22 cellular contexts compared by ENCODE assay signal in genomic region chr7:23524473-23524872, GRCh38. TPM values are rescaled to one million over a fixed set of nuclear protein-coding genes. Genes with fewer than 3 reads are reported as not detected.
DNase-seq lines count a peak whose midpoint lies in the region; ATAC-seq and TF ChIP-seq lines count a peak whose summit lies in the region.
"Had no signal": no experiment of that assay in that cellular context is flagged by ENCODE, and none has a peak within 500 bp of the region (broad histone marks: within the 10 kb centered on the region; RNA-seq: fewer than 3 reads in every experiment).

No MANE protein-coding gene starts in this region.

- H2BK120ac ChIP-seq in trophoblast cell (ENCODE audit: insufficient read depth, low read length, poor library complexity) = no peak overlapping the region

- no peak overlapping the region for H4K8ac ChIP-seq in trophoblast cell (ENCODE audit: low read depth, low read length)

- H3K36me3 Mint-ChIP-seq in IgD-negative memory B cell = peaks cover 2% of the 10 kb centered on the region
- peaks cover 88% of the 10 kb centered on the region for H3K36me3 Mint-ChIP-seq in activated T-helper 17 cell treated with anti-CD3 and anti-CD28 coated beads, Interleukin-2, amount 50 U/mL, for 72 hours (ENCODE audit: low read depth)
- peaks cover 6% of the 10 kb centered on the region for H3K36me3 Mint-ChIP-seq in endothelial cell (ENCODE audit: low read depth, unreplicated experiment)

- no peak for ATAC-seq in activated T-helper 17 cell treated with anti-CD3 and anti-CD28 coated beads, Interleukin-2, amount 50 U/mL, for 72 hours (replicated peaks)
- ATAC-seq in HG02885 (IDR thresholded peaks at IDR 0.05; ENCODE audit: poor library complexity, unreplicated experiment) = no peak
- ATAC-seq: A549, psoas muscle had no signal

- H4K12ac ChIP-seq in trophoblast cell (ENCODE audit: low read depth, low read length) = no peak overlapping the region

- no peak overlapping the region for H3K27ac ChIP-seq in trophoblast cell (ENCODE audit: low read depth, low read length)
- H3K27ac ChIP-seq: A549, epithelial cell of prostate, Peyer's patch, psoas muscle, thoracic aorta had no signal

- H2AFZ ChIP-seq in trophoblast cell (ENCODE audit: insufficient read depth, low read length, poor library complexity) = no peak overlapping the region

- H3K4me3 Mint-ChIP-seq in IgD-negative memory B cell = peak overlapping the region in 2 of 4 donors; percentile 54 to 65
- H3K4me3 Mint-ChIP-seq in activated T-helper 17 cell treated with anti-CD3 and anti-CD28 coated beads, Interleukin-2, amount 50 U/mL, for 72 hours = peak overlapping the region; percentile 44
- H3K4me3 Mint-ChIP-seq in endothelial cell (ENCODE audit: unreplicated experiment) = no peak overlapping the region
- H3K4me3 Mint-ChIP-seq: dendritic cell treated with granulocyte-macrophage colony-stimulating factor and Interleukin-4, amounts not matched to agents 40 ng/mL and 50 ng/mL, for 4 days; nephron had no signal

- peak overlapping the region in 2 of 3 donors; percentile 44 to 83 for H3K27ac Mint-ChIP-seq in IgD-negative memory B cell
- H3K27ac Mint-ChIP-seq in activated T-helper 17 cell treated with anti-CD3 and anti-CD28 coated beads, Interleukin-2, amount 50 U/mL, for 72 hours = no peak overlapping the region
- H3K27ac Mint-ChIP-seq in endothelial cell (ENCODE audit: unreplicated experiment) = no peak overlapping the region
- H3K27ac Mint-ChIP-seq: dendritic cell treated with granulocyte-macrophage colony-stimulating factor and Interleukin-4, amounts not matched to agents 40 ng/mL and 50 ng/mL, for 4 days had no signal

- H3K9ac ChIP-seq in trophoblast cell (ENCODE audit: low read length) = no peak overlapping the region

- H3K4ac ChIP-seq in trophoblast cell (ENCODE audit: low read depth, low read length) = peak overlapping the region; percentile 46

- H3K23ac ChIP-seq in trophoblast cell (ENCODE audit: low read length) = no peak overlapping the region

- H2BK12ac ChIP-seq in trophoblast cell (ENCODE audit: low read length) = no peak overlapping the region

- no CpG with 5 or more reads among the region's 7 CpGs for WGBS in trophoblast cell (ENCODE audit: extremely low coverage, insufficient coverage, insufficient read length)

- H3K36me3 ChIP-seq in trophoblast cell (ENCODE audit: control insufficient read depth in 1 of 2, insufficient read depth in 2 of 2, low read length in 2 of 2) = peaks cover 13 to 14% of the 10 kb centered on the region in 2 experiments

- H3K18ac ChIP-seq in trophoblast cell (ENCODE audit: low read length) = no peak overlapping the region

- H3K79me1 ChIP-seq in trophoblast cell (ENCODE audit: low read length) = no peaks in the 10 kb centered on the region

- peaks cover 2 to 4% of the 10 kb centered on the region in 2 experiments for H3K4me1 ChIP-seq in trophoblast cell (ENCODE audit: control insufficient read depth in 1 of 2, insufficient read depth in 2 of 2, low read length in 2 of 2)

- H3K14ac ChIP-seq in trophoblast cell (ENCODE audit: low read length) = no peak overlapping the region

- no peaks in the 10 kb centered on the region for H3K9me3 ChIP-seq in trophoblast cell (ENCODE audit: insufficient read depth, low read depth, low read length)
- H3K9me3 ChIP-seq: A549, Peyer's patch, psoas muscle, thoracic aorta had no signal

- H4K91ac ChIP-seq in trophoblast cell (ENCODE audit: low read depth, low read length) = no peak overlapping the region

- H3K27me3 ChIP-seq in trophoblast cell (ENCODE audit: insufficient read depth, low read length) = no peaks in the 10 kb centered on the region
- H3K27me3 ChIP-seq: Peyer's patch had no signal

- peaks cover 47 to 58% (median 51%) of the 10 kb centered on the region in 3 donors for H3K4me1 Mint-ChIP-seq in IgD-negative memory B cell
- peaks cover 37% of the 10 kb centered on the region for H3K4me1 Mint-ChIP-seq in activated T-helper 17 cell treated with anti-CD3 and anti-CD28 coated beads, Interleukin-2, amount 50 U/mL, for 72 hours
- peaks cover 12% of the 10 kb centered on the region for H3K4me1 Mint-ChIP-seq in endothelial cell (ENCODE audit: unreplicated experiment)

- H3K27me3 Mint-ChIP-seq in IgD-negative memory B cell (no peaks in the 10 kb centered on the region), endothelial cell (ENCODE audit: unreplicated experiment) (no peaks in the 10 kb centered on the region)
- H3K27me3 Mint-ChIP-seq in activated T-helper 17 cell treated with anti-CD3 and anti-CD28 coated beads, Interleukin-2, amount 50 U/mL, for 72 hours = no peaks in the 10 kb centered on the region
- H3K27me3 Mint-ChIP-seq: dendritic cell treated with granulocyte-macrophage colony-stimulating factor and Interleukin-4, amounts not matched to agents 40 ng/mL and 50 ng/mL, for 4 days had no signal

- no peak overlapping the region for H2BK5ac ChIP-seq in trophoblast cell (ENCODE audit: low read depth, low read length, poor library complexity)

- H3K4me3 ChIP-seq in trophoblast cell (ENCODE audit: low read depth, low read length) = no peak overlapping the region
- H3K4me3 ChIP-seq: A549, Peyer's patch, psoas muscle, smooth muscle cell, thoracic aorta had no signal

- peak; percentile 40 for DNase-seq in activated CD8-positive, alpha-beta memory T cell treated with anti-CD3 and anti-CD28 coated beads, Interleukin-2, amount 50 U/mL, for 48 hours
- DNase-seq in activated CD8-positive, alpha-beta memory T cell treated with anti-CD3 and anti-CD28 coated beads, Interleukin-2, amount 50 U/mL, for 4 hours = no peak
- DNase-seq in trophoblast cell = no peak
- DNase-seq in endothelial cell (ENCODE audit: low spot score) = no peak
- DNase-seq in activated gamma-delta T cell (lab: John Stamatoyannopoulos, UW) = no peak
- DNase-seq: activated naive CD4-positive, alpha-beta T cell; C1 segment of cervical spinal cord; hypothalamus; mammary epithelial cell; NCI-H1436 treated with DMSO at 0.1 percent for 48 hours; Peyer's patch; psoas muscle; stimulated activated CD4-positive, alpha-beta T cell treated with anti-CD3 and anti-CD28 coated beads, Interleukin-4, amount 100 ng/mL, for 24 hours had no signal

- no peaks in the 10 kb centered on the region for H3K9me3 Mint-ChIP-seq in IgD-negative memory B cell
- no peaks in the 10 kb centered on the region for H3K9me3 Mint-ChIP-seq in activated T-helper 17 cell treated with anti-CD3 and anti-CD28 coated beads, Interleukin-2, amount 50 U/mL, for 72 hours
- H3K9me3 Mint-ChIP-seq in endothelial cell (ENCODE audit: unreplicated experiment) = no peaks in the 10 kb centered on the region
- H3K9me3 Mint-ChIP-seq: dendritic cell treated with granulocyte-macrophage colony-stimulating factor and Interleukin-4, amounts not matched to agents 40 ng/mL and 50 ng/mL, for 4 days; nephron had no signal

- peaks cover 14% of the 10 kb centered on the region for H3K79me2 ChIP-seq in trophoblast cell (ENCODE audit: control insufficient read depth, insufficient read depth, low read length, poor library complexity)

- H2AK5ac ChIP-seq in trophoblast cell (ENCODE audit: low read length) = no peak overlapping the region

- no peak overlapping the region for H3K4me2 ChIP-seq in trophoblast cell (ENCODE audit: low read length)
- H3K4me2 ChIP-seq: A549, smooth muscle cell had no signal

- no peak for TF ChIP-seq CTCF in endothelial cell (IDR thresholded peaks at IDR 0.05; ENCODE audit: unreplicated experiment)

RNA-seq across cellular contexts. Expression of gene TRA2A, which starts 7.3 kb away (rescaled TPM):
- polyA plus RNA-seq in IgD-negative memory B cell = 44.0 TPM
- total RNA-seq in activated T-helper 17 cell treated with anti-CD3 and anti-CD28 coated beads, Interleukin-2, amount 50 U/mL, for 72 hours = 100 to 1,000 TPM; 116 to 127 TPM
- polyA plus RNA-seq in trophoblast cell (2013) = 66.4 and 67.4 TPM in 2 replicates
- 107 TPM for total RNA-seq in endothelial cell (ENCODE audit: unreplicated experiment)

RNA-seq across cellular contexts. Expression of gene IGF2BP3, which starts 54.2 kb away (rescaled TPM):
- 5.4 TPM for polyA plus RNA-seq in IgD-negative memory B cell
- total RNA-seq in activated T-helper 17 cell treated with anti-CD3 and anti-CD28 coated beads, Interleukin-2, amount 50 U/mL, for 72 hours = under 1 TPM; 0.42 to 0.67 TPM
- polyA plus RNA-seq in trophoblast cell (2013) = 82.5 and 84.8 TPM in 2 replicates
- 92.8 TPM for total RNA-seq in endothelial cell (ENCODE audit: unreplicated experiment)

Comparison
In these comparisons a context has a peak if more than half of its experiments do, and no peak if none do; other contexts are left out.
1. H3K27ac Mint-ChIP-seq: peak in IgD-negative memory B cell (2 of 3); none in activated T-helper 17 cell treated with anti-CD3 and anti-CD28 coated beads, Interleukin-2, amount 50 U/mL, for 72 hours (single experiment) and endothelial cell (single experiment).
2. RNA of gene IGF2BP3, which starts 54.2 kb away (total RNA-seq): 92.8 TPM in endothelial cell (single experiment); 0.42 to 0.67 TPM in activated T-helper 17 cell treated with anti-CD3 and anti-CD28 coated beads, Interleukin-2, amount 50 U/mL, for 72 hours; every median in the first group is over 10 times any median in the second.